ENCODE assay signal across 1 cellular context in the genomic region with DNA sequence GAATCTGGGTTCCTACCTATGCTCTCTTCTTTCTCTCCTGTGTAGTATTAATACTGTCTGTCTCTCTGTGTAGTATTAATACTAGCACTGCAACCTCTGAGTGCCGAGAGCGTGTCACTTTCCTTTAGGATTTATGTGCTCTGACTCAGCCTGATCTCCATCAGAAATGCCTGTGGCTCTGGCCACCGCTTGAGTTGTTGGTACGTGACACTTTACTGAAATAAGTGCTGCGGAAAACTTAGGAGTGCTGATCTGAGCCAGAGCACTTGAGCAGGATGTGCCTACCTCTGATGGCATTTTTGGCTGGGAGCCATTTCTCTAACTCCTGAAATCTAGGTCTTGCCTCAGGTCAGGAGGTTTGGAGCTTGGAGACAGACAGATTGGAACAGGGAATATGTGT.
TF ChIP-seq lines count a peak whose summit lies in the region.

No MANE protein-coding gene starts in this region.

TF ChIP-seq in SK-N-SH, 30 proteins besides CTCF, POLR2A, EP300 and RAD21 (continued from another document):
- TF ChIP-seq, protein P1, sequence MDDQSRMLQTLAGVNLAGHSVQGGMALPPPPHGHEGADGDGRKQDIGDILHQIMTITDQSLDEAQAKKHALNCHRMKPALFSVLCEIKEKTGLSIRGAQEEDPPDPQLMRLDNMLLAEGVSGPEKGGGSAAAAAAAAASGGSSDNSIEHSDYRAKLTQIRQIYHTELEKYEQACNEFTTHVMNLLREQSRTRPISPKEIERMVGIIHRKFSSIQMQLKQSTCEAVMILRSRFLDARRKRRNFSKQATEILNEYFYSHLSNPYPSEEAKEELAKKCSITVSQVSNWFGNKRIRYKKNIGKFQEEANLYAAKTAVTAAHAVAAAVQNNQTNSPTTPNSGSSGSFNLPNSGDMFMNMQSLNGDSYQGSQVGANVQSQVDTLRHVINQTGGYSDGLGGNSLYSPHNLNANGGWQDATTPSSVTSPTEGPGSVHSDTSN (IDR thresholded peaks at IDR 0.05), result no peak
- TF ChIP-seq MEF2A (IDR thresholded peaks at IDR 0.05; ENCODE audit: borderline replicate concordance, low read depth), result no peak
- TF ChIP-seq RXRA (IDR thresholded peaks at IDR 0.05; ENCODE audit: borderline replicate concordance, low read depth), result no peak
- TF ChIP-seq, protein P2, sequence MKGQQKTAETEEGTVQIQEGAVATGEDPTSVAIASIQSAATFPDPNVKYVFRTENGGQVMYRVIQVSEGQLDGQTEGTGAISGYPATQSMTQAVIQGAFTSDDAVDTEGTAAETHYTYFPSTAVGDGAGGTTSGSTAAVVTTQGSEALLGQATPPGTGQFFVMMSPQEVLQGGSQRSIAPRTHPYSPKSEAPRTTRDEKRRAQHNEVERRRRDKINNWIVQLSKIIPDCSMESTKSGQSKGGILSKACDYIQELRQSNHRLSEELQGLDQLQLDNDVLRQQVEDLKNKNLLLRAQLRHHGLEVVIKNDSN (IDR thresholded peaks at IDR 0.05; ENCODE audit: borderline replicate concordance, low read depth), result no peak
- no peak for TF ChIP-seq JUND (IDR thresholded peaks at IDR 0.05)
- TF ChIP-seq, protein P3, sequence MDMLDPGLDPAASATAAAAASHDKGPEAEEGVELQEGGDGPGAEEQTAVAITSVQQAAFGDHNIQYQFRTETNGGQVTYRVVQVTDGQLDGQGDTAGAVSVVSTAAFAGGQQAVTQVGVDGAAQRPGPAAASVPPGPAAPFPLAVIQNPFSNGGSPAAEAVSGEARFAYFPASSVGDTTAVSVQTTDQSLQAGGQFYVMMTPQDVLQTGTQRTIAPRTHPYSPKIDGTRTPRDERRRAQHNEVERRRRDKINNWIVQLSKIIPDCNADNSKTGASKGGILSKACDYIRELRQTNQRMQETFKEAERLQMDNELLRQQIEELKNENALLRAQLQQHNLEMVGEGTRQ (IDR thresholded peaks at IDR 0.05; ENCODE audit: borderline replicate concordance, low read depth, low read length), result no peak
